Comparison of ENCODE assay signal across 1 cellular context in genomic region chr2:48607307-48608014, GRCh38.
TF ChIP-seq lines count a peak whose summit lies in the region.

No MANE protein-coding gene starts in this region.

TF ChIP-seq in K562, 482 proteins besides CTCF, POLR2A, EP300 and RAD21 (continued from another document and continues in another):
- TF ChIP-seq CHAMP1 (IDR thresholded peaks at IDR 0.05) (peak; percentile 36; the same call in 1 of the 2 replicates), KDM1A (IDR thresholded peaks at IDR 0.05) (peak; percentile 62 to 68), RHOXF2B (CRISPR knock-in tag; conservative IDR thresholded peaks at IDR 0.05) (no peak), PURB (CRISPR knock-in tag; IDR thresholded peaks at IDR 0.05; ENCODE audit: low read depth) (no peak), FOXA1 (IDR thresholded peaks at IDR 0.05; ENCODE audit: borderline replicate concordance) (no peak), EHMT2 (IDR thresholded peaks at IDR 0.05) (0 out of 2 replicates have a peak, but pooled peaks have one; percentile 18), THAP7 (CRISPR knock-in tag; IDR thresholded peaks at IDR 0.05) (no peak), SMARCA5 (IDR thresholded peaks at IDR 0.05) (no peak), NR2C1 (IDR thresholded peaks at IDR 0.05) (no peak), NR2C1 (tag; IDR thresholded peaks at IDR 0.05) (no peak), ZNF324 (CRISPR knock-in tag; IDR thresholded peaks at IDR 0.05) (no peak), ELK1 (CRISPR knock-in tag; IDR thresholded peaks at IDR 0.05) (no peak), CHD4 (IDR thresholded peaks at IDR 0.05; ENCODE audit: insufficient read depth, insufficient replicate concordance, low read depth, low read length, poor library complexity, severe bottlenecking) (no peak), GTF2A2 (tag; IDR thresholded peaks at IDR 0.05) (no peak), PHF21A (IDR thresholded peaks at IDR 0.05; ENCODE audit: borderline replicate concordance, low read depth) (no peak), CHD1 (IDR thresholded peaks at IDR 0.05; ENCODE audit: low read length) (no peak), PTBP1 (IDR thresholded peaks at IDR 0.05; ENCODE audit: low read depth, low read length) (no peak), BMI1 (IDR thresholded peaks at IDR 0.05; ENCODE audit: low read length) (no peak), HSF4 (CRISPR knock-in tag; IDR thresholded peaks at IDR 0.05; ENCODE audit: borderline replicate concordance) (no peak), ZNF584 (CRISPR knock-in tag; IDR thresholded peaks at IDR 0.05; ENCODE audit: low read depth) (no peak), GMEB1 (CRISPR knock-in tag; IDR thresholded peaks at IDR 0.05) (no peak), POU5F1 (IDR thresholded peaks at IDR 0.05; ENCODE audit: borderline replicate concordance, low read depth, low read length, partially characterized antibody) (no peak), JUN (IDR thresholded peaks at IDR 0.05; ENCODE audit: borderline replicate concordance, low read depth, low read length) (no peak), JUN (CRISPR knock-in tag; IDR thresholded peaks at IDR 0.05; ENCODE audit: borderline replicate concordance) (no peak), EGR1 (conservative IDR thresholded peaks at IDR 0.05) (peak; percentile 99), HMBOX1 (IDR thresholded peaks at IDR 0.05) (no peak), TCF3 (CRISPR knock-in tag; IDR thresholded peaks at IDR 0.05) (no peak; the same call in none of the 2 replicates), CREB5 (CRISPR knock-in tag; IDR thresholded peaks at IDR 0.05) (no peak), ZC3H4 (CRISPR knock-in tag; IDR thresholded peaks at IDR 0.05; ENCODE audit: borderline replicate concordance) (no peak), SMARCB1 (IDR thresholded peaks at IDR 0.05; ENCODE audit: insufficient read length, low read depth) (no peak), SNAPC5 (CRISPR knock-in tag; IDR thresholded peaks at IDR 0.05) (no peak), CBX1 (IDR thresholded peaks at IDR 0.05; ENCODE audit: low read depth) (no peak), MTA1 (IDR thresholded peaks at IDR 0.05; ENCODE audit: borderline replicate concordance) (no peak), ZNF707 (CRISPR knock-in tag; conservative IDR thresholded peaks at IDR 0.05) (no peak), SNIP1 (IDR thresholded peaks at IDR 0.05; ENCODE audit: low read depth) (no peak), ID3 (CRISPR knock-in tag; IDR thresholded peaks at IDR 0.05) (no peak), ID3 (tag; IDR thresholded peaks at IDR 0.05) (no peak), ZNF232 (CRISPR knock-in tag; IDR thresholded peaks at IDR 0.05) (no peak), KDM5B (IDR thresholded peaks at IDR 0.05; ENCODE audit: insufficient replicate concordance, low read depth, low read length) (no peak), TRIM28 (IDR thresholded peaks at IDR 0.05) (no peak), CSDE1 (IDR thresholded peaks at IDR 0.05) (no peak), CBX8 (IDR thresholded peaks at IDR 0.05; ENCODE audit: borderline replicate concordance, extremely low read depth, low read depth, low read length, poor library complexity, severe bottlenecking) (no peak), ZNF280A (IDR thresholded peaks at IDR 0.05; ENCODE audit: low read depth, partially characterized antibody) (no peak), NBN (IDR thresholded peaks at IDR 0.05; ENCODE audit: low read depth) (no peak), CREM (IDR thresholded peaks at IDR 0.05; ENCODE audit: low read depth) (peak; percentile 59; the same call in 1 of the 2 replicates), MYC (IDR thresholded peaks at IDR 0.05; ENCODE audit: low read depth, low read length) (no peak), MYC (CRISPR knock-in tag; IDR thresholded peaks at IDR 0.05; ENCODE audit: borderline replicate concordance, low read depth) (no peak), THRB (CRISPR knock-in tag; conservative IDR thresholded peaks at IDR 0.05) (no peak), MAFK (IDR thresholded peaks at IDR 0.05; ENCODE audit: low read length) (no peak), FOXK2 (conservative IDR thresholded peaks at IDR 0.05 in 1 of 2, IDR thresholded peaks at IDR 0.05 in 1 of 2; ENCODE audit: low read depth in 2 of 2) (no peak), REST (CRISPR knock-in tag; IDR thresholded peaks at IDR 0.05; ENCODE audit: low read depth) (no peak), ZNF639 (CRISPR knock-in tag; conservative IDR thresholded peaks at IDR 0.05 in 1 of 2, IDR thresholded peaks at IDR 0.05 in 1 of 2) (no peak), RBM39 (optimal IDR thresholded peaks at IDR 0.05; ENCODE audit: low read depth, low read length) (no peak), CBX5 (IDR thresholded peaks at IDR 0.05; ENCODE audit: borderline replicate concordance, low read depth) (no peak), NCOA6 (IDR thresholded peaks at IDR 0.05) (no peak), DNMT1 (IDR thresholded peaks at IDR 0.05) (no peak)
